In genomic region chrX:31649176-31649575, GRCh38 we compare ENCODE assay signal across 30 cellular contexts.
"Had no signal": no experiment of that assay in that cellular context is flagged by ENCODE, and none has a peak within 500 bp of the region (broad histone marks: within the 10 kb centered on the region; RNA-seq: fewer than 3 reads in every experiment).

No MANE protein-coding gene starts in this region.

- H3K4me1 Mint-ChIP-seq: naive thymus-derived CD8-positive, alpha-beta T cell; nephron; neural crest cell had no signal

- H3K4me3 Mint-ChIP-seq: naive thymus-derived CD8-positive, alpha-beta T cell; nephron; neural crest cell; stimulated activated naive B cell treated with anti-CD40 and anti-IgM and Interleukin-4, amounts not matched to agents 10 μg/mL and 1 μg/mL and 100 μg/mL, for 72 hours had no signal

- H3K9me3 ChIP-seq: left lung, lower lobe of right lung, pancreas, prostate gland, stomach, testis, thyroid gland, transverse colon, upper lobe of left lung, vagina had no signal

- DNase-seq: kidney glomerular epithelial cell; left cardiac atrium; left lung; lower lobe of right lung; mammary epithelial cell; mesenchymal stem cell; naive thymus-derived CD8-positive, alpha-beta T cell; nucleus accumbens; pancreas; posterior cingulate gyrus; retina; right cardiac atrium; stimulated activated CD4-positive, alpha-beta T cell treated with anti-CD3 and anti-CD28 coated beads, Interleukin-12 subunit alpha, Interleukin-12 subunit beta, amount 100 ng/mL, for 4 hours; stimulated activated CD4-positive, alpha-beta T cell treated with anti-CD3 and anti-CD28 coated beads, Interleukin-15, amount 100 ng/mL, for 24 hours; stimulated activated CD4-positive, alpha-beta T cell treated with anti-CD3 and anti-CD28 coated beads, Interleukin-2, amount 100 ng/mL, for 24 hours; stimulated activated CD4-positive, alpha-beta T cell treated with anti-CD3 and anti-CD28 coated beads, Interleukin-4, amount 100 ng/mL, for 1 hour; stimulated activated naive B cell treated with anti-CD40 and anti-IgM and Interleukin-4, amounts not matched to agents 10 μg/mL and 1 μg/mL and 100 μg/mL, for 72 hours; stimulated activated naive CD8-positive, alpha-beta T cell treated with anti-CD3 and anti-CD28 coated beads, Interleukin-15, Interleukin-2, amounts not matched to agents 100 U/mL and 50 U/mL, for 24 hours; stomach; testis; thyroid gland; transverse colon; upper lobe of left lung had no signal

- ATAC-seq: left cardiac atrium; left lung; lower lobe of right lung; naive thymus-derived CD8-positive, alpha-beta T cell; pancreas; right cardiac atrium; sciatic nerve; stimulated activated naive B cell treated with anti-CD40 and anti-IgM and Interleukin-4, amounts not matched to agents 10 μg/mL and 1 μg/mL and 100 μg/mL, for 72 hours; stimulated activated naive CD8-positive, alpha-beta T cell treated with anti-CD3 and anti-CD28 coated beads, Interleukin-15, Interleukin-2, amounts not matched to agents 100 U/mL and 50 U/mL, for 24 hours had no signal

- H3K4me1 ChIP-seq: left lung, lower lobe of right lung, pancreas, prostate gland, stomach, testis, thyroid gland, transverse colon, upper lobe of left lung, vagina had no signal

- FAIRE-seq: keratinocyte had no signal

- H3K27ac Mint-ChIP-seq: naive thymus-derived CD8-positive, alpha-beta T cell; nephron; stimulated activated naive B cell treated with anti-CD40 and anti-IgM and Interleukin-4, amounts not matched to agents 10 μg/mL and 1 μg/mL and 100 μg/mL, for 72 hours had no signal

- H3K27ac ChIP-seq: left lung, lower lobe of right lung, pancreas, prostate gland, skin epidermis, stomach, testis, thyroid gland, transverse colon, upper lobe of left lung, vagina had no signal

- H3K36me3 ChIP-seq: left lung, lower lobe of right lung, pancreas, prostate gland, stomach, thyroid gland, transverse colon, upper lobe of left lung, vagina had no signal

- H3K36me3 Mint-ChIP-seq: naive thymus-derived CD8-positive, alpha-beta T cell; stimulated activated naive B cell treated with anti-CD40 and anti-IgM and Interleukin-4, amounts not matched to agents 10 μg/mL and 1 μg/mL and 100 μg/mL, for 72 hours had no signal

- H3K4me3 ChIP-seq: left lung, lower lobe of right lung, pancreas, prostate gland, skin epidermis, stomach, testis, thyroid gland, transverse colon, upper lobe of left lung, vagina had no signal

- H3K9me3 Mint-ChIP-seq: naive thymus-derived CD8-positive, alpha-beta T cell; stimulated activated naive B cell treated with anti-CD40 and anti-IgM and Interleukin-4, amounts not matched to agents 10 μg/mL and 1 μg/mL and 100 μg/mL, for 72 hours had no signal

- H3K27me3 ChIP-seq: left lung, stomach, testis, thyroid gland, transverse colon, upper lobe of left lung, vagina had no signal
